In the genomic region with DNA sequence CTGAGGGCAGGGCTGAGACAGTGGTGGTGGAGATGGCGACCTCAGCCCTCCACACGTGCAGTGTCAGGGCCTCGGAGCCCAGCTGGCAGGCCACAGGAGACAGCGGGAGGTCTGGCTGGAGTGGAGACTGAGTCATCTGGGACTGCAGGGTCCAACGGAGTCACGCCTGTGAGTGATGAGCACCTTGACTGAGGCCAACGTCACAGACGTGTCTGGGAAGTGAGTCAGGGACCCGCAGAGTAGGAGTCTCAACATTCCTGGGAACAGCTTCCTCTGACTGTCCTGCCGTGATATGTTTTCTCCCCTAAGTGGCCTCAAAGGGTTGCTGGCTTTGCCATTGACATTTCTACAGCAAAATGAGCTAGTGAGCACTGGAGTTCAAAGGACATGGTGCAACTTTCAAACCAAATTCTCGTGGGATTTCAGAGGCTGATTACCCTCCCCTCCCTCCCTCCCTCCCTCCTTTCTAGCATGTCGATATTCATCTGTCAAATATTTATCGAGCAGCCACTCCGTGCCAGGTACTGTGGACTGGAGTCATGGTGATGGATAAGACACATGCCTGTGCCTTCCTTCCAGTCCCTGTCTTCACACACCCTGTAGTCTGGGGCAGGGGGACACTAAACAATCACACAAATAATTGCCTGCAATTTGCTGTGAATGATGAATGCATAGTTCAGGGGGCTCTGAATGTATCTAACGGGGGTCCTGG, we compare ENCODE assay signal across 11 cellular contexts. TPM values are rescaled to one million over a fixed set of nuclear protein-coding genes. Genes with fewer than 3 reads are reported as not detected.
DNase-seq lines count a peak whose midpoint lies in the region; TF ChIP-seq lines count a peak whose summit lies in the region.
"Had no signal": no experiment of that assay in that cellular context is flagged by ENCODE, and none has a peak within 500 bp of the region (broad histone marks: within the 10 kb centered on the region; RNA-seq: fewer than 3 reads in every experiment).

No MANE protein-coding gene starts in this region.

- CTCF ChIA-PET in HEK293T (lab: Yijun Ruan, JAX): no interaction called here
- CTCF ChIA-PET in CD8-positive, alpha-beta memory T cell (lab: Charles Lee): no interaction called here

- peak overlapping the region; percentile 87 for H3K27ac Mint-ChIP-seq in osteocyte (ENCODE audit: unreplicated experiment)
- no peak overlapping the region for H3K27ac Mint-ChIP-seq in CD8-positive, alpha-beta memory T cell
- H3K27ac Mint-ChIP-seq: activated naive CD8-positive, alpha-beta T cell had no signal

- POLR2A ChIA-PET in HEK293T (lab: Yijun Ruan, JAX): no interaction called here
- POLR2A ChIA-PET in CD8-positive, alpha-beta memory T cell (lab: Charles Lee): no interaction called here

- peaks cover 25% of the 10 kb centered on the region for H3K4me1 Mint-ChIP-seq in osteocyte (ENCODE audit: unreplicated experiment)
- H3K4me1 Mint-ChIP-seq in CD8-positive, alpha-beta memory T cell: no peaks in the 10 kb centered on the region

- H3K27ac ChIP-seq in epithelial cell of prostate: peak overlapping the region; percentile 81
- H3K27ac ChIP-seq in CD8-positive, alpha-beta memory T cell (ENCODE audit: low read depth, low read length): no peak overlapping the region

- no peaks in the 10 kb centered on the region for H3K36me3 ChIP-seq in CD8-positive, alpha-beta memory T cell (ENCODE audit: insufficient read depth, low read length)

- DNase-seq in Caki2 (ENCODE audit: low read depth) (peak; percentile 96), NCI-H226 (peak; percentile 90), epithelial cell of prostate (ENCODE audit: low read depth, low spot score) (peak; percentile 87), osteocyte (ENCODE audit: extremely low spot score, unreplicated experiment) (no peak), HEK293T (ENCODE audit: extremely low spot score) (no peak), NCI-H2107 treated with DMSO at 0.1 percent for 48 hours (lab: John Stamatoyannopoulos, UW; ENCODE audit: unreplicated experiment) (no peak)
- no peak for DNase-seq in CD8-positive, alpha-beta memory T cell
- no peak for DNase-seq in activated CD4-positive, alpha-beta T cell treated with anti-CD3 and anti-CD28 coated beads, Interleukin-2, amount 50 U/mL, for 1 hour
- DNase-seq: NCI-H446; stimulated activated CD4-positive, alpha-beta T cell treated with anti-CD3 and anti-CD28 coated beads, Interleukin-12 subunit alpha, Interleukin-12 subunit beta, amount 100 ng/mL, for 4 hours had no signal

- no peak overlapping the region for H3K4me3 ChIP-seq in CD8-positive, alpha-beta memory T cell (ENCODE audit: low read length)

- no peaks in the 10 kb centered on the region for H3K27me3 Mint-ChIP-seq in osteocyte (ENCODE audit: unreplicated experiment)
- peaks cover 8 to 24% of the 10 kb centered on the region in 2 donors for H3K27me3 Mint-ChIP-seq in CD8-positive, alpha-beta memory T cell

- H3K9me3 Mint-ChIP-seq in osteocyte (ENCODE audit: unreplicated experiment): no peaks in the 10 kb centered on the region
- no peaks in the 10 kb centered on the region for H3K9me3 Mint-ChIP-seq in CD8-positive, alpha-beta memory T cell

- no peak for TF ChIP-seq CTCF in osteocyte (IDR thresholded peaks at IDR 0.05)

- no peaks in the 10 kb centered on the region for H3K36me3 Mint-ChIP-seq in osteocyte (ENCODE audit: unreplicated experiment)
- no peaks in the 10 kb centered on the region for H3K36me3 Mint-ChIP-seq in CD8-positive, alpha-beta memory T cell
- H3K36me3 Mint-ChIP-seq: activated naive CD8-positive, alpha-beta T cell had no signal

- no peak overlapping the region for H3K4me3 Mint-ChIP-seq in osteocyte (ENCODE audit: unreplicated experiment)
- H3K4me3 Mint-ChIP-seq in CD8-positive, alpha-beta memory T cell: no peak overlapping the region
- H3K4me3 Mint-ChIP-seq: activated naive CD8-positive, alpha-beta T cell had no signal

- no peaks in the 10 kb centered on the region for H3K9me3 ChIP-seq in CD8-positive, alpha-beta memory T cell (ENCODE audit: low read length)

- in situ Hi-C loops in Caki2 (cut with HindIII; ENCODE audit: low pct_unique_long_range_greater_than_20kb, low sequenced_read_pairs): no loop called here

- no peaks in the 10 kb centered on the region for H3K27me3 ChIP-seq in CD8-positive, alpha-beta memory T cell (ENCODE audit: insufficient read depth, low read length, poor library complexity, severe bottlenecking)

- H3K4me1 ChIP-seq in CD8-positive, alpha-beta memory T cell (ENCODE audit: insufficient read depth, low read length): no peaks in the 10 kb centered on the region

TF ChIP-seq in HEK293T, 16 proteins besides CTCF, POLR2A, EP300 and RAD21:
- TF ChIP-seq FOXM1 (IDR thresholded peaks at IDR 0.05; ENCODE audit: borderline replicate concordance): no peak

RNA-seq across cellular contexts. Expression of gene AMOTL2, which starts 53.3 kb away (rescaled TPM):
- total RNA-seq in Caki2 (2014; rRNA removed; shearing (Covaris generic); ENCODE audit: low replicate concordance): 85.0 and 114 TPM in 2 replicates
- 195 and 199 TPM in 2 replicates for total RNA-seq in osteocyte
- total RNA-seq in CD8-positive, alpha-beta memory T cell: not detected
- polyA plus RNA-seq in CD8-positive, alpha-beta memory T cell: 0.10 TPM

RNA-seq across cellular contexts. Expression of gene ANAPC13, which starts 58.2 kb away (rescaled TPM):
- 88.1 and 105 TPM in 2 replicates for total RNA-seq in Caki2 (2014; rRNA removed; shearing (Covaris generic); ENCODE audit: low replicate concordance)
- 83.8 and 89.4 TPM in 2 replicates for total RNA-seq in osteocyte
- 10 to 100 TPM; 41.0 to 42.0 TPM for total RNA-seq in CD8-positive, alpha-beta memory T cell
- 84.6 TPM for polyA plus RNA-seq in CD8-positive, alpha-beta memory T cell

RNA-seq across cellular contexts. Expression of gene CEP63, which starts 58.3 kb away (rescaled TPM):
- 9.7 and 13.8 TPM in 2 replicates for total RNA-seq in Caki2 (2014; rRNA removed; shearing (Covaris generic); ENCODE audit: low replicate concordance)
- 26.3 and 27.2 TPM in 2 replicates for total RNA-seq in osteocyte
- 10 to 100 TPM; 21.1 to 21.3 TPM for total RNA-seq in CD8-positive, alpha-beta memory T cell
- 19.3 TPM for polyA plus RNA-seq in CD8-positive, alpha-beta memory T cell

Comparison
In these comparisons a context has a peak if more than half of its experiments do, and no peak if none do; other contexts are left out.
1. DNase-seq: peak in Caki2 (single experiment), NCI-H226 (single experiment) and epithelial cell of prostate (single experiment); none in osteocyte (single experiment), HEK293T (single experiment), CD8-positive, alpha-beta memory T cell (0 of 5), NCI-H2107 treated with DMSO at 0.1 percent for 48 hours (single experiment) and activated CD4-positive, alpha-beta T cell treated with anti-CD3 and anti-CD28 coated beads, Interleukin-2, amount 50 U/mL, for 1 hour (single experiment).
2. RNA of gene AMOTL2, which starts 53.3 kb away (total RNA-seq): 195 to 199 TPM in osteocyte and 85.0 to 114 TPM in Caki2; not detected in CD8-positive, alpha-beta memory T cell; every median in the first group is over 10 times any median in the second.